ENCODE assay signal across 1 cellular context in genomic region chr2:162301151-162301804, GRCh38.
TF ChIP-seq lines count a peak whose summit lies in the region.

No MANE protein-coding gene starts in this region.

TF ChIP-seq in HepG2, 621 proteins besides CTCF, POLR2A, EP300 and RAD21 (continued from another document):
- TF ChIP-seq, protein P1, sequence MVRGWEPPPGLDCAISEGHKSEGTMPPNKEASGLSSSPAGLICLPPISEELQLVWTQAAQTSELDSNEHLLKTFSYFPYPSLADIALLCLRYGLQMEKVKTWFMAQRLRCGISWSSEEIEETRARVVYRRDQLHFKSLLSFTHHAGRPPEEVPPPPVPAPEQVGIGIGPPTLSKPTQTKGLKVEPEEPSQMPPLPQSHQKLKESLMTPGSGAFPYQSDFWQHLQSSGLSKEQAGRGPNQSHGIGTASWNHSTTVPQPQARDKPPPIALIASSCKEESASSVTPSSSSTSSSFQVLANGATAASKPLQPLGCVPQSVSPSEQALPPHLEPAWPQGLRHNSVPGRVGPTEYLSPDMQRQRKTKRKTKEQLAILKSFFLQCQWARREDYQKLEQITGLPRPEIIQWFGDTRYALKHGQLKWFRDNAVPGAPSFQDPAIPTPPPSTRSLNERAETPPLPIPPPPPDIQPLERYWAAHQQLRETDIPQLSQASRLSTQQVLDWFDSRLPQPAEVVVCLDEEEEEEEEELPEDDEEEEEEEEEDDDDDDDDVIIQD (CRISPR knock-in tag; IDR thresholded peaks at IDR 0.05; ENCODE audit: low read depth) = peak; percentile 41; the same call in 1 of the 2 replicates
- TF ChIP-seq FOXP1 (IDR thresholded peaks at IDR 0.05) (no peak), FOXP1 (CRISPR knock-in tag; IDR thresholded peaks at IDR 0.05) (no peak), CEBPG (CRISPR knock-in tag; IDR thresholded peaks at IDR 0.05) (0 out of 2 replicates have a peak, but pooled peaks have one; percentile 9), STAG1 (CRISPR knock-in tag; IDR thresholded peaks at IDR 0.05) (peak; percentile 64), CREB1 (IDR thresholded peaks at IDR 0.05) (no peak), CREB1 (CRISPR knock-in tag; IDR thresholded peaks at IDR 0.05) (peak; percentile 20; the same call in 1 of the 2 replicates), PHF20 (CRISPR knock-in tag; IDR thresholded peaks at IDR 0.05) (no peak), SMC3 (IDR thresholded peaks at IDR 0.05; ENCODE audit: low read length) (peak; percentile 56), ARID5B (CRISPR knock-in tag; IDR thresholded peaks at IDR 0.05) (peak; percentile 33; the same call in 1 of the 2 replicates), CEBPB (IDR thresholded peaks at IDR 0.05; ENCODE audit: borderline replicate concordance, low read depth, low read length) (peak; percentile 64; the same call in 1 of the 2 replicates), TEAD3 (CRISPR knock-in tag; optimal IDR thresholded peaks at IDR 0.05; ENCODE audit: borderline replicate concordance) (peak; percentile 27), GATAD2A (CRISPR knock-in tag; IDR thresholded peaks at IDR 0.05) (0 out of 2 replicates have a peak, but pooled peaks have one; percentile 14)
- TF ChIP-seq, protein P2, sequence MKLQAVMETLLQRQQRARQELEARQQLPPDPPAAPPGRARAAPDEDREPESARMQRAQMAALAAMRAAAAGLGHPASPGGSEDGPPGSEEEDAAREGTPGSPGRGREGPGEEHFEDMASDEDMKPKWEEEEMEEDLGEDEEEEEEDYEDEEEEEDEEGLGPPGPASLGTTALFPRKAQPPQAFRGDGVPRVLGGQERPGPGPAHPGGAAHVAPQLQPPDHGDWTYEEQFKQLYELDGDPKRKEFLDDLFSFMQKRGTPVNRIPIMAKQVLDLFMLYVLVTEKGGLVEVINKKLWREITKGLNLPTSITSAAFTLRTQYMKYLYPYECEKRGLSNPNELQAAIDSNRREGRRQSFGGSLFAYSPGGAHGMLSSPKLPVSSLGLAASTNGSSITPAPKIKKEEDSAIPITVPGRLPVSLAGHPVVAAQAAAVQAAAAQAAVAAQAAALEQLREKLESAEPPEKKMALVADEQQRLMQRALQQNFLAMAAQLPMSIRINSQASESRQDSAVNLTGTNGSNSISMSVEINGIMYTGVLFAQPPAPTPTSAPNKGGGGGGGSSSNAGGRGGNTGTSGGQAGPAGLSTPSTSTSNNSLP (IDR thresholded peaks at IDR 0.05; ENCODE audit: low read depth, low read length) = peak; percentile 92
